1 cellular context compared by ENCODE assay signal in genomic region chr1:15526490-15527339, GRCh38.
TF ChIP-seq lines count a peak whose summit lies in the region.

Gene DNAJC16, plus strand, starts transcription at chr1:15526848. Its CDS starts 2,258 bp downstream, at chr1:15529106.

TF ChIP-seq in K562, 482 proteins besides CTCF, POLR2A, EP300 and RAD21 (continued from another document and continues in another):
- TF ChIP-seq FOXP1 (CRISPR knock-in tag; IDR thresholded peaks at IDR 0.05) (peak; percentile 85), SMAD4 (CRISPR knock-in tag; conservative IDR thresholded peaks at IDR 0.05) (peak; percentile 84), ZNF830 (CRISPR knock-in tag; IDR thresholded peaks at IDR 0.05) (0 out of 2 replicates have a peak, but pooled peaks have one; percentile 23), FUS (optimal IDR thresholded peaks at IDR 0.05; ENCODE audit: low read depth, low read length) (no peak), BCLAF1 (IDR thresholded peaks at IDR 0.05; ENCODE audit: borderline replicate concordance in 1 of 2, control insufficient read depth in 1 of 2, low read depth in 2 of 2, low read length in 1 of 2) (peak in 1 of 2 experiments; percentile 73; a peak in 2 of 4 replicates), ZNF589 (CRISPR knock-in tag; IDR thresholded peaks at IDR 0.05; ENCODE audit: low read depth) (peak; percentile 53; the same call in 1 of the 2 replicates), NEUROD1 (IDR thresholded peaks at IDR 0.05; ENCODE audit: borderline replicate concordance, low read depth, low read length, partially characterized antibody) (peak; percentile 98), GABPB2 (CRISPR knock-in tag; conservative IDR thresholded peaks at IDR 0.05) (no peak; the same call in 1 of the 2 replicates), GATAD2A (IDR thresholded peaks at IDR 0.05) (0 out of 2 replicates have a peak, but pooled peaks have one; percentile 57), ARID1B (IDR thresholded peaks at IDR 0.05) (peak; percentile 53; the same call in 1 of the 2 replicates), ZNF143 (CRISPR knock-in tag; IDR thresholded peaks at IDR 0.05) (peak; percentile 90), PHF20 (IDR thresholded peaks at IDR 0.05; ENCODE audit: partially characterized antibody) (peak; percentile 88), MAFK (IDR thresholded peaks at IDR 0.05; ENCODE audit: low read length) (0 out of 2 replicates have a peak, but pooled peaks have one; percentile 5), ZKSCAN8 (CRISPR knock-in tag; IDR thresholded peaks at IDR 0.05) (no peak), HOMEZ (CRISPR knock-in tag; IDR thresholded peaks at IDR 0.05) (no peak), ZNF146 (CRISPR knock-in tag; IDR thresholded peaks at IDR 0.05; ENCODE audit: unreplicated experiment) (no peak), SRSF3 (IDR thresholded peaks at IDR 0.05; ENCODE audit: insufficient read depth, low read length) (no peak), E2F8 (IDR thresholded peaks at IDR 0.05; ENCODE audit: low read depth, partially characterized antibody) (peak; percentile 59), PHB (CRISPR knock-in tag; IDR thresholded peaks at IDR 0.05) (no peak), SMARCE1 (IDR thresholded peaks at IDR 0.05) (0 out of 2 replicates have a peak, but pooled peaks have one; percentile 40), THRAP3 (IDR thresholded peaks at IDR 0.05; ENCODE audit: borderline replicate concordance) (no peak), XRCC5 (IDR thresholded peaks at IDR 0.05; ENCODE audit: low read depth, low read length) (no peak; the same call in 1 of the 2 replicates), PKNOX1 (IDR thresholded peaks at IDR 0.05) (peak; percentile 16; the same call in 1 of the 2 replicates), MYC (IDR thresholded peaks at IDR 0.05; ENCODE audit: low read depth, low read length) (peak; percentile 84), MYC (CRISPR knock-in tag; IDR thresholded peaks at IDR 0.05; ENCODE audit: borderline replicate concordance, low read depth) (peak; percentile 32; the same call in 1 of the 2 replicates), PTBP1 (IDR thresholded peaks at IDR 0.05; ENCODE audit: low read depth, low read length) (0 out of 2 replicates have a peak, but pooled peaks have one; percentile 45), RNF2 (IDR thresholded peaks at IDR 0.05) (peak; percentile 79), BACH1 (tag; IDR thresholded peaks at IDR 0.05) (0 out of 2 replicates have a peak, but pooled peaks have one; percentile 4), SREBF2 (CRISPR knock-in tag; IDR thresholded peaks at IDR 0.05) (no peak), ZNF41 (CRISPR knock-in tag; conservative IDR thresholded peaks at IDR 0.05) (0 out of 2 replicates have a peak, but pooled peaks have one; percentile 41), ASH1L (IDR thresholded peaks at IDR 0.05; ENCODE audit: borderline replicate concordance, low read depth, partially characterized antibody) (no peak), ZMIZ1 (IDR thresholded peaks at IDR 0.05; ENCODE audit: low read depth in 2 of 2, low read length in 2 of 2) (peak in 1 of 2 experiments; percentile 16; a peak in 1 of 4 replicates), NBN (IDR thresholded peaks at IDR 0.05; ENCODE audit: low read depth) (peak; percentile 89), ELF2 (CRISPR knock-in tag; IDR thresholded peaks at IDR 0.05) (0 out of 2 replicates have a peak, but pooled peaks have one; percentile 45), OTX1 (CRISPR knock-in tag; IDR thresholded peaks at IDR 0.05) (0 out of 2 replicates have a peak, but pooled peaks have one; percentile 16), ZNF407 (IDR thresholded peaks at IDR 0.05; ENCODE audit: low read depth) (peak; percentile 99), ZBTB2 (IDR thresholded peaks at IDR 0.05) (peak; percentile 84), ZNF175 (CRISPR knock-in tag; IDR thresholded peaks at IDR 0.05; ENCODE audit: low read depth) (peak; percentile 1; the same call in 1 of the 2 replicates)
